In genomic region chr3:119599558-119600174, GRCh38 we compare ENCODE assay signal across 30 cellular contexts. TPM values are rescaled to one million over a fixed set of nuclear protein-coding genes. Genes with fewer than 3 reads are reported as not detected.
DNase-seq lines count a peak whose midpoint lies in the region; ATAC-seq and TF ChIP-seq lines count a peak whose summit lies in the region.
"Had no signal": no experiment of that assay in that cellular context is flagged by ENCODE, and none has a peak within 500 bp of the region (broad histone marks: within the 10 kb centered on the region; RNA-seq: fewer than 3 reads in every experiment).

No MANE protein-coding gene starts in this region.

- no peaks in the 10 kb centered on the region for H3K36me3 ChIP-seq in mesenchymal stem cell (ENCODE audit: control insufficient read depth in 1 of 2, insufficient read depth in 2 of 2, low read depth in 1 of 2, low read length in 2 of 2)
- H3K36me3 ChIP-seq: brain microvascular endothelial cell, SJSA1, vagina had no signal

- H3K23ac ChIP-seq in mesenchymal stem cell (ENCODE audit: low read length in 2 of 2): no peak overlapping the region

- no peak overlapping the region for H3K4ac ChIP-seq in mesenchymal stem cell (ENCODE audit: low read depth in 1 of 2, low read length in 2 of 2)

- no peak overlapping the region for H4K91ac ChIP-seq in mesenchymal stem cell (ENCODE audit: low read length)

- no peak for ATAC-seq in T-helper 17 cell
- ATAC-seq in HG03521 (IDR thresholded peaks at IDR 0.05; ENCODE audit: unreplicated experiment): no peak
- no peak for ATAC-seq in activated naive CD4-positive, alpha-beta T cell treated with anti-CD3 and anti-CD28 coated beads, Interleukin-2, amount 50 U/mL, for 72 hours
- ATAC-seq: activated T-cell treated with anti-CD3 and anti-CD28 coated beads, Interleukin-2, amount 50 U/mL, for 4 hours had no signal

- DNase-seq in T-helper 1 cell (no peak), GM12864 (ENCODE audit: low read depth) (no peak), T-helper 17 cell (no peak), mesenchymal stem cell (no peak), cortex of kidney (lab: John Stamatoyannopoulos, UW) (no peak)
- no peak for DNase-seq in activated naive CD4-positive, alpha-beta T cell treated with anti-CD3 and anti-CD28 coated beads, Interleukin-2, amount 50 U/mL, for 72 hours (ENCODE audit: low spot score in 2 of 2)
- DNase-seq: activated CD4-positive, alpha-beta T cell treated with anti-CD3 and anti-CD28 coated beads for 1 hour; activated naive CD4-positive, alpha-beta T cell treated with Interleukin-2 at 50 U/mL for 16 hours; activated T-cell treated with anti-CD3 and anti-CD28 coated beads, Interleukin-2, amount 50 U/mL, for 4 hours; amniotic stem cell; brain microvascular endothelial cell; Calu3; DMS79 treated with DMSO at 0.1 percent for 48 hours; GF-D8; Kasumi-1; kidney; NCI-H1694; NCI-H510A treated with DMSO at 0.1 percent for 48 hours; small intestine; stimulated activated CD4-positive, alpha-beta T cell treated with anti-CD3 and anti-CD28 coated beads, Interleukin-1b, Interleukin-23, amount 100 ng/mL, for 48 hours had no signal

- no peak overlapping the region for H2AFZ ChIP-seq in mesenchymal stem cell (ENCODE audit: low read depth, low read length)

- H3K27ac ChIP-seq in mesenchymal stem cell (ENCODE audit: low read length, poor library complexity, severe bottlenecking): no peak overlapping the region
- H3K27ac ChIP-seq: 22Rv1, brain microvascular endothelial cell, epithelial cell of prostate, SJSA1, vagina had no signal

- H3K27me3 Mint-ChIP-seq in T-helper 1 cell treated with Interleukin-12 subunit alpha and Interleukin-12 subunit beta and Interleukin-4 antibody, amounts not matched to agents 30 μg/mL and 1 μg/mL, for 36 hours (ENCODE audit: low read depth): no peaks in the 10 kb centered on the region
- H3K27me3 Mint-ChIP-seq in T-helper 17 cell: peaks cover 8% of the 10 kb centered on the region

- peaks cover 35% of the 10 kb centered on the region for H3K4me1 Mint-ChIP-seq in T-helper 1 cell treated with Interleukin-12 subunit alpha and Interleukin-12 subunit beta and Interleukin-4 antibody, amounts not matched to agents 30 μg/mL and 1 μg/mL, for 36 hours (ENCODE audit: low read depth)
- H3K4me1 Mint-ChIP-seq in T-helper 17 cell: peaks cover 21% of the 10 kb centered on the region

- 95% methylated on average over 4 of the region's 6 CpGs for WGBS in mesenchymal stem cell

- peaks cover 21% of the 10 kb centered on the region for H3K4me1 ChIP-seq in mesenchymal stem cell (ENCODE audit: control insufficient read depth, insufficient read depth, low read depth, low read length)

- no peak for TF ChIP-seq CTCF in GM12864 (IDR thresholded peaks at IDR 0.05; ENCODE audit: low read depth, low read length, missing control alignments)

- no peaks in the 10 kb centered on the region for H3K27me3 ChIP-seq in mesenchymal stem cell (ENCODE audit: control insufficient read depth in 1 of 2, insufficient read depth in 1 of 2, low read length in 2 of 2)
- H3K27me3 ChIP-seq: brain microvascular endothelial cell, SJSA1, vagina had no signal

- H3K4me3 ChIP-seq in GM12864 (ENCODE audit: low read depth, low read length) (peak overlapping the region; percentile 22; the same call in 1 of the 2 replicates), mesenchymal stem cell (ENCODE audit: insufficient read depth in 1 of 2, low read depth in 1 of 2, low read length in 2 of 2) (no peak overlapping the region)
- H3K4me3 ChIP-seq: SJSA1, vagina had no signal

- H3K27ac Mint-ChIP-seq in T-helper 1 cell treated with Interleukin-12 subunit alpha and Interleukin-12 subunit beta and Interleukin-4 antibody, amounts not matched to agents 30 μg/mL and 1 μg/mL, for 36 hours: peak overlapping the region; percentile 5
- H3K27ac Mint-ChIP-seq in T-helper 17 cell: peak overlapping the region; percentile 82
- peak overlapping the region in 1 of 2 donors; percentile 55 for H3K27ac Mint-ChIP-seq in activated naive CD4-positive, alpha-beta T cell treated with anti-CD3 and anti-CD28 coated beads, Interleukin-2, amount 50 U/mL, for 72 hours

- H3K36me3 Mint-ChIP-seq in T-helper 1 cell treated with Interleukin-12 subunit alpha and Interleukin-12 subunit beta and Interleukin-4 antibody, amounts not matched to agents 30 μg/mL and 1 μg/mL, for 36 hours (ENCODE audit: low read depth): no peaks in the 10 kb centered on the region
- peaks cover 5% of the 10 kb centered on the region for H3K36me3 Mint-ChIP-seq in T-helper 17 cell (ENCODE audit: low read depth)
- H3K36me3 Mint-ChIP-seq in activated naive CD4-positive, alpha-beta T cell treated with anti-CD3 and anti-CD28 coated beads, Interleukin-2, amount 50 U/mL, for 72 hours: no peaks in the 10 kb centered on the region

- no peak overlapping the region for H2BK15ac ChIP-seq in mesenchymal stem cell (ENCODE audit: low read depth, poor library complexity, severe bottlenecking)

- H2BK12ac ChIP-seq in mesenchymal stem cell (ENCODE audit: low read length in 2 of 2): no peak overlapping the region

- H2BK120ac ChIP-seq in mesenchymal stem cell (ENCODE audit: low read depth, low read length): no peak overlapping the region

- H2BK5ac ChIP-seq in mesenchymal stem cell (ENCODE audit: low read depth, low read length, poor library complexity, severe bottlenecking): no peak overlapping the region

- no peak overlapping the region for H3K4me2 ChIP-seq in mesenchymal stem cell (ENCODE audit: low read length, poor library complexity, severe bottlenecking)

- peaks cover 2% of the 10 kb centered on the region for H3K79me1 ChIP-seq in mesenchymal stem cell (replicated peaks; ENCODE audit: low read length, poor library complexity, severe bottlenecking)

- H3K18ac ChIP-seq in mesenchymal stem cell (ENCODE audit: low read depth in 1 of 2, low read length in 2 of 2): no peak overlapping the region

- no peak overlapping the region for H4K8ac ChIP-seq in mesenchymal stem cell (ENCODE audit: low read length)

- no peak overlapping the region for H3K14ac ChIP-seq in mesenchymal stem cell (ENCODE audit: low read length in 2 of 2)

- H3K9me3 ChIP-seq in T-helper 17 cell (ENCODE audit: control insufficient read depth, low read length, poor library complexity, severe bottlenecking): no peaks in the 10 kb centered on the region
- H3K9me3 ChIP-seq in mesenchymal stem cell (ENCODE audit: control insufficient read depth, low read length): no peaks in the 10 kb centered on the region
- H3K9me3 ChIP-seq: SJSA1, vagina had no signal

- no peak overlapping the region for H3K9ac ChIP-seq in mesenchymal stem cell (ENCODE audit: low read length)

- no peak overlapping the region for H3K4me3 Mint-ChIP-seq in T-helper 1 cell treated with Interleukin-12 subunit alpha and Interleukin-12 subunit beta and Interleukin-4 antibody, amounts not matched to agents 30 μg/mL and 1 μg/mL, for 36 hours
- H3K4me3 Mint-ChIP-seq in T-helper 17 cell: no peak overlapping the region
- H3K4me3 Mint-ChIP-seq: activated T-cell treated with anti-CD3 and anti-CD28 coated beads, Interleukin-2, amount 50 U/mL, for 4 hours; nephron had no signal

- H2AK5ac ChIP-seq in mesenchymal stem cell (ENCODE audit: low read length, severe bottlenecking): peak overlapping the region; percentile 82

- H3K9me3 Mint-ChIP-seq in T-helper 1 cell treated with Interleukin-12 subunit alpha and Interleukin-12 subunit beta and Interleukin-4 antibody, amounts not matched to agents 30 μg/mL and 1 μg/mL, for 36 hours: no peaks in the 10 kb centered on the region
- H3K9me3 Mint-ChIP-seq in activated naive CD4-positive, alpha-beta T cell treated with anti-CD3 and anti-CD28 coated beads, Interleukin-2, amount 50 U/mL, for 72 hours: no peaks in the 10 kb centered on the region
- H3K9me3 Mint-ChIP-seq: activated T-cell treated with anti-CD3 and anti-CD28 coated beads, Interleukin-2, amount 50 U/mL, for 4 hours; nephron had no signal

RNA-seq across cellular contexts. Expression of gene PLA1A, which starts 2.0 kb away (rescaled TPM):
- total RNA-seq in T-helper 17 cell: under 1 TPM in 1 of 2 donors, not detected in 1; 0.45 TPM
- polyA plus RNA-seq in mesenchymal stem cell (2013, experiment 1 of 2): 0.10 TPM
- polyA plus RNA-seq in mesenchymal stem cell (2013, experiment 2 of 2): 0.12 TPM
- total RNA-seq in activated naive CD4-positive, alpha-beta T cell treated with anti-CD3 and anti-CD28 coated beads, Interleukin-2, amount 50 U/mL, for 72 hours: under 1 TPM in 1 of 2 donors, not detected in 1; 0.52 TPM
- total RNA-seq: activated T-cell treated with anti-CD3 and anti-CD28 coated beads, Interleukin-2, amount 50 U/mL, for 4 hours had no signal

RNA-seq across cellular contexts. Expression of gene ADPRH, which starts 20.4 kb away (rescaled TPM):
- total RNA-seq in T-helper 17 cell: 1 to 10 TPM; 3.6 to 3.7 TPM
- polyA plus RNA-seq in mesenchymal stem cell (2013, experiment 1 of 2): 1.3 TPM
- polyA plus RNA-seq in mesenchymal stem cell (2013, experiment 2 of 2): 1.5 TPM
- 1 to 10 TPM; 3.4 to 5.1 TPM for total RNA-seq in activated naive CD4-positive, alpha-beta T cell treated with anti-CD3 and anti-CD28 coated beads, Interleukin-2, amount 50 U/mL, for 72 hours
- total RNA-seq: H4 had no signal

RNA-seq across cellular contexts. Expression of gene CD80, which starts 40.3 kb away (rescaled TPM):
- total RNA-seq in T-helper 17 cell: 10 to 100 TPM; 13.9 to 14.1 TPM
- not detected for polyA plus RNA-seq in mesenchymal stem cell (2013, experiment 1 of 2)
- 0.01 TPM for polyA plus RNA-seq in mesenchymal stem cell (2013, experiment 2 of 2)
- 1 to 10 TPM in 1 of 2 donors, under 1 TPM in 1; 0.80 to 1.2 TPM for total RNA-seq in activated naive CD4-positive, alpha-beta T cell treated with anti-CD3 and anti-CD28 coated beads, Interleukin-2, amount 50 U/mL, for 72 hours
- total RNA-seq: Calu3, chondrocyte, H4, renal cortical epithelial cell, SJSA1, vagina had no signal

Comparison
In these comparisons a context has a peak if more than half of its experiments do, and no peak if none do; other contexts are left out.
1. RNA of gene CD80, which starts 40.3 kb away (total RNA-seq): 13.9 to 14.1 TPM in T-helper 17 cell; 0.80 to 1.2 TPM in activated naive CD4-positive, alpha-beta T cell treated with anti-CD3 and anti-CD28 coated beads, Interleukin-2, amount 50 U/mL, for 72 hours; every median in the first group is over 4 times any median in the second.